1 cellular context compared by ENCODE assay signal in genomic region chr19:14168259-14168972, GRCh38.
TF ChIP-seq lines count a peak whose summit lies in the region.

No MANE protein-coding gene starts in this region.

TF ChIP-seq in HCT116, 20 proteins besides CTCF, POLR2A, EP300 and RAD21:
- TF ChIP-seq POLR2AphosphoS5 (IDR thresholded peaks at IDR 0.05; ENCODE audit: low read depth, low read length), result no peak
- no peak for TF ChIP-seq TCF7L2 (IDR thresholded peaks at IDR 0.05; ENCODE audit: borderline replicate concordance, extremely low read depth, insufficient read depth, insufficient read length)
- TF ChIP-seq YY1 (IDR thresholded peaks at IDR 0.05; ENCODE audit: extremely low read depth, insufficient replicate concordance, low read depth, low read length), result no peak
- no peak for TF ChIP-seq CBX3 (IDR thresholded peaks at IDR 0.05; ENCODE audit: low read depth)
- TF ChIP-seq SP1 (IDR thresholded peaks at IDR 0.05; ENCODE audit: low read depth), result no peak
- TF ChIP-seq ZFX (IDR thresholded peaks at IDR 0.05), result no peak
- no peak for TF ChIP-seq SIN3A (IDR thresholded peaks at IDR 0.05; ENCODE audit: low read depth)
